Comparison of ENCODE assay signal across 17 cellular contexts in genomic region chr16:61684566-61684965, GRCh38.
DNase-seq lines count a peak whose midpoint lies in the region; TF ChIP-seq lines count a peak whose summit lies in the region.
"Had no signal": no experiment of that assay in that cellular context is flagged by ENCODE, and none has a peak within 500 bp of the region (broad histone marks: within the 10 kb centered on the region; RNA-seq: fewer than 3 reads in every experiment).

No MANE protein-coding gene starts in this region.

- H3K4me1 Mint-ChIP-seq in nephron = peaks cover 14% of the 10 kb centered on the region
- H3K4me1 Mint-ChIP-seq: B cell had no signal

- in situ Hi-C loops in GM23248 (cut with MboI) = no loop called here

- H4K20me1 ChIP-seq in GM23248 (ENCODE audit: insufficient read depth) = no peaks in the 10 kb centered on the region
- H4K20me1 ChIP-seq: BLaER1 treated with 17β-estradiol and CSF1 and Interleukin-3, amounts not matched to agents 10 nM and 100 nM had no signal

- peak; percentile 15 for DNase-seq in NCI-H510A treated with DMSO at 0.1 percent for 48 hours (lab: John Stamatoyannopoulos, UW)
- DNase-seq in NCI-H510A (lab: John Stamatoyannopoulos, UW) = no peak
- DNase-seq in NCI-H748 (lab: John Stamatoyannopoulos, UW; ENCODE audit: unreplicated experiment) = peak; percentile 63
- DNase-seq in astrocyte of the hippocampus (ENCODE audit: low read depth, low spot score) = peak; percentile 78
- DNase-seq in stimulated activated CD8-positive, alpha-beta memory T cell treated with anti-CD3 and anti-CD28 coated beads, Interleukin-4, amount 100 ng/mL, for 48 hours = no peak
- DNase-seq in GM23248 = no peak
- no peak for DNase-seq in OCI-M1 (lab: John Stamatoyannopoulos, UW)
- DNase-seq: 8988T; Calu3; CD8-positive, alpha-beta T cell; DMS79 treated with DMSO at 0.1 percent for 48 hours; GF-D8 had no signal

- peaks cover 3% of the 10 kb centered on the region for H3K27me3 Mint-ChIP-seq in nephron (ENCODE audit: low read depth)
- H3K27me3 Mint-ChIP-seq: B cell had no signal

- peak overlapping the region in 2 of 3 experiments; percentile 1 to 4 for H3K27ac Mint-ChIP-seq in nephron
- H3K27ac Mint-ChIP-seq: B cell; CD8-positive, alpha-beta T cell had no signal

- H3K79me2 ChIP-seq in GM23248 (ENCODE audit: insufficient read depth) = no peaks in the 10 kb centered on the region

- H3K36me3 ChIP-seq in GM23248 (ENCODE audit: low read depth) = no peaks in the 10 kb centered on the region
- H3K36me3 ChIP-seq: BLaER1 treated with 17β-estradiol and CSF1 and Interleukin-3, amounts not matched to agents 10 nM and 100 nM; HAP-1 had no signal

- H3K4me3 Mint-ChIP-seq in nephron = no peak overlapping the region
- H3K4me3 Mint-ChIP-seq: B cell; CD8-positive, alpha-beta T cell had no signal

- no peak overlapping the region for H3K4me3 ChIP-seq in GM23248
- H3K4me3 ChIP-seq: BLaER1 treated with 17β-estradiol and CSF1 and Interleukin-3, amounts not matched to agents 10 nM and 100 nM; HAP-1 had no signal

- H3K4me1 ChIP-seq in GM23248 (ENCODE audit: insufficient read depth) = no peaks in the 10 kb centered on the region
- H3K4me1 ChIP-seq: BLaER1 treated with 17β-estradiol and CSF1 and Interleukin-3, amounts not matched to agents 10 nM and 100 nM; HAP-1 had no signal

- no peak overlapping the region for H3K4me2 ChIP-seq in GM23248 (ENCODE audit: unreplicated experiment)
- H3K4me2 ChIP-seq: BLaER1 treated with 17β-estradiol and CSF1 and Interleukin-3, amounts not matched to agents 10 nM and 100 nM had no signal

- WGBS in GM23248 (ENCODE audit: low coverage in 1 of 2, low lambda C conversion rate in 2 of 2, missing lambda C conversion rate in 2 of 2), 2 experiments = 48 to 53% methylated on average over 2 of the region's 2 CpGs

- H3K36me3 Mint-ChIP-seq in nephron (ENCODE audit: low read depth) = no peaks in the 10 kb centered on the region
- H3K36me3 Mint-ChIP-seq: CD8-positive, alpha-beta T cell had no signal

- no peaks in the 10 kb centered on the region for H3K9me3 Mint-ChIP-seq in nephron

- H3K9me2 ChIP-seq in GM23248 (ENCODE audit: insufficient read depth) = no peaks in the 10 kb centered on the region

- H2AFZ ChIP-seq in GM23248 = no peak overlapping the region

- no peak overlapping the region for H3K9ac ChIP-seq in GM23248
- H3K9ac ChIP-seq: BLaER1 treated with 17β-estradiol and CSF1 and Interleukin-3, amounts not matched to agents 10 nM and 100 nM had no signal

- H3K27ac ChIP-seq in GM23248 = no peak overlapping the region
- H3K27ac ChIP-seq: BLaER1 treated with 17β-estradiol and CSF1 and Interleukin-3, amounts not matched to agents 10 nM and 100 nM; HL-60 had no signal

- no peaks in the 10 kb centered on the region for H3K27me3 ChIP-seq in GM23248 (replicated peaks; ENCODE audit: insufficient read depth)
- H3K27me3 ChIP-seq: BLaER1 treated with 17β-estradiol and CSF1 and Interleukin-3, amounts not matched to agents 10 nM and 100 nM had no signal

- H3K9me3 ChIP-seq in GM23248 (ENCODE audit: low read depth) = no peaks in the 10 kb centered on the region
- H3K9me3 ChIP-seq: BLaER1 treated with 17β-estradiol and CSF1 and Interleukin-3, amounts not matched to agents 10 nM and 100 nM; HAP-1 had no signal

- no peaks in the 10 kb centered on the region for H3F3A ChIP-seq in GM23248 (ENCODE audit: insufficient read depth)

- TF ChIP-seq CTCF in nephron (IDR thresholded peaks at IDR 0.05; ENCODE audit: unreplicated experiment in 3 of 3) = no peak

Comparison
In these comparisons a context has a peak if more than half of its experiments do, and no peak if none do; other contexts are left out.
1. DNase-seq: peak in NCI-H510A treated with DMSO at 0.1 percent for 48 hours (single experiment), NCI-H748 (single experiment) and astrocyte of the hippocampus (single experiment); none in NCI-H510A (single experiment), stimulated activated CD8-positive, alpha-beta memory T cell treated with anti-CD3 and anti-CD28 coated beads, Interleukin-4, amount 100 ng/mL, for 48 hours (single experiment), GM23248 (single experiment) and OCI-M1 (single experiment).